Comparison of ENCODE assay signal across 8 cellular contexts in genomic region chr4:54418468-54418867, GRCh38.
"Had no signal": no experiment of that assay in that cellular context is flagged by ENCODE, and none has a peak within 500 bp of the region (broad histone marks: within the 10 kb centered on the region; RNA-seq: fewer than 3 reads in every experiment).

No MANE protein-coding gene starts in this region.

- DNase-seq: GDM1, GF-D8 had no signal

- ATAC-seq: GM12878 had no signal

- FAIRE-seq: G401.6, GM12878, GM12891, GM12892, GM18507, GM19239 had no signal

- H3K4me3 ChIP-seq: GM12878 had no signal
